1 cellular context compared by ENCODE assay signal in genomic region chr9:130137870-130138653, GRCh38.
TF ChIP-seq lines count a peak whose summit lies in the region.

No MANE protein-coding gene starts in this region.

TF ChIP-seq in HEK293, 187 proteins besides CTCF, POLR2A, EP300 and RAD21 (continued from another document and continues in another):
- no peak for TF ChIP-seq ZNF510 (tag by site-specific recombination; IDR thresholded peaks at IDR 0.05; ENCODE audit: insufficient replicate concordance)
- TF ChIP-seq, protein P1, sequence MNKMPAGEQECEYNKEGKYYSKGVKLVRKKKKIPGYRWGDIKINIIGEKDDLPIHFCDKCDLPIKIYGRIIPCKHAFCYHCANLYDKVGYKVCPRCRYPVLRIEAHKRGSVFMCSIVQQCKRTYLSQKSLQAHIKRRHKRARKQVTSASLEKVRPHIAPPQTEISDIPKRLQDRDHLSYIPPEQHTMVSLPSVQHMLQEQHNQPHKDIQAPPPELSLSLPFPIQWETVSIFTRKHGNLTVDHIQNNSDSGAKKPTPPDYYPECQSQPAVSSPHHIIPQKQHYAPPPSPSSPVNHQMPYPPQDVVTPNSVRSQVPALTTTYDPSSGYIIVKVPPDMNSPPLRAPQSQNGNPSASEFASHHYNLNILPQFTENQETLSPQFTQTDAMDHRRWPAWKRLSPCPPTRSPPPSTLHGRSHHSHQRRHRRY (tag by site-specific recombination; IDR thresholded peaks at IDR 0.05): no peak
- no peak for TF ChIP-seq TRIM28 (IDR thresholded peaks at IDR 0.05; ENCODE audit: borderline replicate concordance, low read length)
- TF ChIP-seq ZNF514 (tag by site-specific recombination; IDR thresholded peaks at IDR 0.05): no peak
- TF ChIP-seq ZNF677 (tag by site-specific recombination; IDR thresholded peaks at IDR 0.05): no peak
- no peak for TF ChIP-seq PATZ1 (tag by site-specific recombination; IDR thresholded peaks at IDR 0.05)
- TF ChIP-seq ZNF138 (tag by site-specific recombination; IDR thresholded peaks at IDR 0.05; ENCODE audit: borderline replicate concordance): no peak
- no peak for TF ChIP-seq ZNF585B (tag by site-specific recombination; IDR thresholded peaks at IDR 0.05)
- no peak for TF ChIP-seq ZNF211 (tag by site-specific recombination; IDR thresholded peaks at IDR 0.05; ENCODE audit: low read depth)
- no peak for TF ChIP-seq ZIC2 (tag by site-specific recombination; IDR thresholded peaks at IDR 0.05)
- peak; percentile 86 for TF ChIP-seq EGR2 (tag by site-specific recombination; IDR thresholded peaks at IDR 0.05; ENCODE audit: low read depth)
- TF ChIP-seq, protein P2, sequence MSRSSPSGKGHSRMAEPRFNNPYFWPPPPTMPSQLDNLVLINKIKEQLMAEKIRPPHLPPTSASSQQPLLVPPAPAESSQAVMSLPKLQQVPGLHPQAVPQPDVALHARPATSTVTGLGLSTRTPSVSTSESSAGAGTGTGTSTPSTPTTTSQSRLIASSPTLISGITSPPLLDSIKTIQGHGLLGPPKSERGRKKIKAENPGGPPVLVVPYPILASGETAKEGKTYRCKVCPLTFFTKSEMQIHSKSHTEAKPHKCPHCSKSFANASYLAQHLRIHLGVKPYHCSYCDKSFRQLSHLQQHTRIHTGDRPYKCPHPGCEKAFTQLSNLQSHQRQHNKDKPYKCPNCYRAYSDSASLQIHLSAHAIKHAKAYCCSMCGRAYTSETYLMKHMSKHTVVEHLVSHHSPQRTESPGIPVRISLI (tag by site-specific recombination; IDR thresholded peaks at IDR 0.05): no peak
- 0 out of 2 replicates have a peak, but pooled peaks have one; percentile 33 for TF ChIP-seq ZNF600 (tag by site-specific recombination; IDR thresholded peaks at IDR 0.05)
- TF ChIP-seq ZNF114 (tag by site-specific recombination; IDR thresholded peaks at IDR 0.05): no peak
- no peak for TF ChIP-seq ZNF354C (tag by site-specific recombination; IDR thresholded peaks at IDR 0.05; ENCODE audit: borderline replicate concordance, low read depth)
- 0 out of 2 replicates have a peak, but pooled peaks have one; percentile 36 for TF ChIP-seq ZNF366 (tag by site-specific recombination; conservative IDR thresholded peaks at IDR 0.05)
- no peak for TF ChIP-seq ZNF629 (tag by site-specific recombination; IDR thresholded peaks at IDR 0.05)
- TF ChIP-seq ZNF830 (tag by site-specific recombination; IDR thresholded peaks at IDR 0.05; ENCODE audit: low read depth): no peak
- no peak for TF ChIP-seq ZNF239 (tag by site-specific recombination; IDR thresholded peaks at IDR 0.05)
- TF ChIP-seq ZNF621 (tag by site-specific recombination; IDR thresholded peaks at IDR 0.05): no peak
- no peak for TF ChIP-seq ZNF544 (tag by site-specific recombination; IDR thresholded peaks at IDR 0.05)
- no peak for TF ChIP-seq ZNF146 (tag by site-specific recombination; IDR thresholded peaks at IDR 0.05)
- TF ChIP-seq ZBTB1 (tag by site-specific recombination; IDR thresholded peaks at IDR 0.05): no peak
- TF ChIP-seq ZSCAN16 (tag by site-specific recombination; IDR thresholded peaks at IDR 0.05): no peak
- no peak for TF ChIP-seq ZBTB7A (tag by site-specific recombination; IDR thresholded peaks at IDR 0.05; ENCODE audit: low read depth)
- TF ChIP-seq ZNF157 (tag by site-specific recombination; IDR thresholded peaks at IDR 0.05): no peak
- TF ChIP-seq ZNF660 (tag by site-specific recombination; IDR thresholded peaks at IDR 0.05): no peak
- no peak for TF ChIP-seq GLIS2 (tag by site-specific recombination; IDR thresholded peaks at IDR 0.05)
- TF ChIP-seq, protein P3, sequence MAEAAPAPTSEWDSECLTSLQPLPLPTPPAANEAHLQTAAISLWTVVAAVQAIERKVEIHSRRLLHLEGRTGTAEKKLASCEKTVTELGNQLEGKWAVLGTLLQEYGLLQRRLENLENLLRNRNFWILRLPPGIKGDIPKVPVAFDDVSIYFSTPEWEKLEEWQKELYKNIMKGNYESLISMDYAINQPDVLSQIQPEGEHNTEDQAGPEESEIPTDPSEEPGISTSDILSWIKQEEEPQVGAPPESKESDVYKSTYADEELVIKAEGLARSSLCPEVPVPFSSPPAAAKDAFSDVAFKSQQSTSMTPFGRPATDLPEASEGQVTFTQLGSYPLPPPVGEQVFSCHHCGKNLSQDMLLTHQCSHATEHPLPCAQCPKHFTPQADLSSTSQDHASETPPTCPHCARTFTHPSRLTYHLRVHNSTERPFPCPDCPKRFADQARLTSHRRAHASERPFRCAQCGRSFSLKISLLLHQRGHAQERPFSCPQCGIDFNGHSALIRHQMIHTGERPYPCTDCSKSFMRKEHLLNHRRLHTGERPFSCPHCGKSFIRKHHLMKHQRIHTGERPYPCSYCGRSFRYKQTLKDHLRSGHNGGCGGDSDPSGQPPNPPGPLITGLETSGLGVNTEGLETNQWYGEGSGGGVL (tag by site-specific recombination; IDR thresholded peaks at IDR 0.05): peak; percentile 92
- no peak for TF ChIP-seq GLI4 (tag by site-specific recombination; IDR thresholded peaks at IDR 0.05)
- no peak for TF ChIP-seq ZNF624 (tag by site-specific recombination; IDR thresholded peaks at IDR 0.05)
- TF ChIP-seq, protein P4, sequence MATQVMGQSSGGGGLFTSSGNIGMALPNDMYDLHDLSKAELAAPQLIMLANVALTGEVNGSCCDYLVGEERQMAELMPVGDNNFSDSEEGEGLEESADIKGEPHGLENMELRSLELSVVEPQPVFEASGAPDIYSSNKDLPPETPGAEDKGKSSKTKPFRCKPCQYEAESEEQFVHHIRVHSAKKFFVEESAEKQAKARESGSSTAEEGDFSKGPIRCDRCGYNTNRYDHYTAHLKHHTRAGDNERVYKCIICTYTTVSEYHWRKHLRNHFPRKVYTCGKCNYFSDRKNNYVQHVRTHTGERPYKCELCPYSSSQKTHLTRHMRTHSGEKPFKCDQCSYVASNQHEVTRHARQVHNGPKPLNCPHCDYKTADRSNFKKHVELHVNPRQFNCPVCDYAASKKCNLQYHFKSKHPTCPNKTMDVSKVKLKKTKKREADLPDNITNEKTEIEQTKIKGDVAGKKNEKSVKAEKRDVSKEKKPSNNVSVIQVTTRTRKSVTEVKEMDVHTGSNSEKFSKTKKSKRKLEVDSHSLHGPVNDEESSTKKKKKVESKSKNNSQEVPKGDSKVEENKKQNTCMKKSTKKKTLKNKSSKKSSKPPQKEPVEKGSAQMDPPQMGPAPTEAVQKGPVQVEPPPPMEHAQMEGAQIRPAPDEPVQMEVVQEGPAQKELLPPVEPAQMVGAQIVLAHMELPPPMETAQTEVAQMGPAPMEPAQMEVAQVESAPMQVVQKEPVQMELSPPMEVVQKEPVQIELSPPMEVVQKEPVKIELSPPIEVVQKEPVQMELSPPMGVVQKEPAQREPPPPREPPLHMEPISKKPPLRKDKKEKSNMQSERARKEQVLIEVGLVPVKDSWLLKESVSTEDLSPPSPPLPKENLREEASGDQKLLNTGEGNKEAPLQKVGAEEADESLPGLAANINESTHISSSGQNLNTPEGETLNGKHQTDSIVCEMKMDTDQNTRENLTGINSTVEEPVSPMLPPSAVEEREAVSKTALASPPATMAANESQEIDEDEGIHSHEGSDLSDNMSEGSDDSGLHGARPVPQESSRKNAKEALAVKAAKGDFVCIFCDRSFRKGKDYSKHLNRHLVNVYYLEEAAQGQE (tag by site-specific recombination; IDR thresholded peaks at IDR 0.05): no peak
- no peak for TF ChIP-seq ZNF140 (tag by site-specific recombination; IDR thresholded peaks at IDR 0.05)
- no peak for TF ChIP-seq ZNF423 (tag by site-specific recombination; IDR thresholded peaks at IDR 0.05)
- TF ChIP-seq ZBTB21 (tag by site-specific recombination; IDR thresholded peaks at IDR 0.05): 0 out of 2 replicates have a peak, but pooled peaks have one; percentile 17
- no peak for TF ChIP-seq ZNF2 (tag by site-specific recombination; IDR thresholded peaks at IDR 0.05)
- no peak for TF ChIP-seq ZNF18 (tag by site-specific recombination; IDR thresholded peaks at IDR 0.05)
- TF ChIP-seq ZNF155 (tag by site-specific recombination; IDR thresholded peaks at IDR 0.05): no peak
- TF ChIP-seq ZNF701 (tag by site-specific recombination; IDR thresholded peaks at IDR 0.05): no peak
- no peak for TF ChIP-seq ZNF837 (tag by site-specific recombination; IDR thresholded peaks at IDR 0.05)
- no peak for TF ChIP-seq ZNF350 (tag by site-specific recombination; IDR thresholded peaks at IDR 0.05)
- TF ChIP-seq SP2 (tag by site-specific recombination; IDR thresholded peaks at IDR 0.05): 0 out of 2 replicates have a peak, but pooled peaks have one; percentile 11
- no peak for TF ChIP-seq ZNF843 (tag by site-specific recombination; IDR thresholded peaks at IDR 0.05)
- TF ChIP-seq ZNF501 (tag by site-specific recombination; IDR thresholded peaks at IDR 0.05): no peak
- TF ChIP-seq ZBTB10 (tag by site-specific recombination; IDR thresholded peaks at IDR 0.05): no peak
- TF ChIP-seq ZNF473 (tag by site-specific recombination; IDR thresholded peaks at IDR 0.05): no peak
- TF ChIP-seq ZBTB17 (tag by site-specific recombination; IDR thresholded peaks at IDR 0.05): no peak
- no peak for TF ChIP-seq ZNF292 (tag by site-specific recombination; IDR thresholded peaks at IDR 0.05; ENCODE audit: borderline replicate concordance, low read depth)
- peak; percentile 23; the same call in 1 of the 2 replicates for TF ChIP-seq KLF1 (tag by site-specific recombination; IDR thresholded peaks at IDR 0.05)
- TF ChIP-seq ZFP69B (tag by site-specific recombination; IDR thresholded peaks at IDR 0.05): no peak
- no peak for TF ChIP-seq ZNF248 (tag by site-specific recombination; IDR thresholded peaks at IDR 0.05)
- no peak for TF ChIP-seq KLF8 (tag by site-specific recombination; IDR thresholded peaks at IDR 0.05)
- no peak for TF ChIP-seq ZNF626 (tag by site-specific recombination; IDR thresholded peaks at IDR 0.05)
- TF ChIP-seq ZSCAN5A (tag by site-specific recombination; IDR thresholded peaks at IDR 0.05): no peak
- no peak for TF ChIP-seq ZNF132 (tag by site-specific recombination; IDR thresholded peaks at IDR 0.05; ENCODE audit: borderline replicate concordance)
- peak; percentile 88 for TF ChIP-seq ZNF341 (tag by site-specific recombination; IDR thresholded peaks at IDR 0.05; ENCODE audit: low read depth)
